16 cellular contexts compared by ENCODE assay signal in genomic region chr12:107594995-107595394, GRCh38.
DNase-seq lines count a peak whose midpoint lies in the region; ATAC-seq, FAIRE-seq and TF ChIP-seq lines count a peak whose summit lies in the region.
"Had no signal": no experiment of that assay in that cellular context is flagged by ENCODE, and none has a peak within 500 bp of the region (broad histone marks: within the 10 kb centered on the region; RNA-seq: fewer than 3 reads in every experiment).

No MANE protein-coding gene starts in this region.

- in situ Hi-C loops in IMR-90 (cut with MboI; ENCODE audit: low sequenced_read_pairs): no loop called here

- no peak overlapping the region for H3K4ac ChIP-seq in IMR-90 (ENCODE audit: low read depth, low read length)

- H3K4me3 ChIP-seq in IMR-90 (ENCODE audit: insufficient read depth, low read depth, low read length) (no peak overlapping the region), uterus (no peak overlapping the region), pancreas (no peak overlapping the region)

- H2BK120ac ChIP-seq in IMR-90 (ENCODE audit: low read depth, low read length): no peak overlapping the region

- H3K4me3 Mint-ChIP-seq in natural killer cell treated with Interleukin-12 subunit alpha and Interleukin-12 subunit beta and Interleukin-15 and Interleukin-18, amount 100 ng/mL, for 72 hours: no peak overlapping the region
- H3K4me3 Mint-ChIP-seq: CD8-positive, alpha-beta T cell had no signal

- no peak overlapping the region for H3K23ac ChIP-seq in IMR-90 (ENCODE audit: low read depth, low read length)

- H3K27ac ChIP-seq in IMR-90 (ENCODE audit: insufficient read depth, low read length): no peak overlapping the region
- H3K27ac ChIP-seq in uterus: no peak overlapping the region
- H3K27ac ChIP-seq in pancreas: no peak overlapping the region

- no CpG with 5 or more reads among the region's 3 CpGs for WGBS in IMR-90 (ENCODE audit: extremely low coverage in 2 of 2, insufficient read length in 1 of 2), 2 experiments
- 74 to 79% methylated on average over 3 of the region's 3 CpGs for WGBS in pancreas, 2 donors

- POLR2A ChIA-PET in IMR-90 (lab: Charles Lee; ENCODE audit: unreplicated experiment): no interaction called here

- no peak overlapping the region for H3K4me2 ChIP-seq in IMR-90 (ENCODE audit: low read depth, low read length)

- CTCF ChIA-PET in IMR-90 (lab: Yijun Ruan, JAX): no interaction called here

- H2AK5ac ChIP-seq in IMR-90 (ENCODE audit: low read depth, low read length): no peak overlapping the region

- no peak overlapping the region for H2BK20ac ChIP-seq in IMR-90 (ENCODE audit: low read depth, low read length)

- H3K36me3 ChIP-seq in IMR-90 (ENCODE audit: control insufficient read depth, insufficient read depth, low read length): no peaks in the 10 kb centered on the region
- H3K36me3 ChIP-seq in uterus: no peaks in the 10 kb centered on the region
- no peaks in the 10 kb centered on the region for H3K36me3 ChIP-seq in pancreas

- H4K20me1 ChIP-seq in IMR-90 (ENCODE audit: insufficient read depth, low read length): no peaks in the 10 kb centered on the region

- TF ChIP-seq RAD21 in IMR-90 (IDR thresholded peaks at IDR 0.05; ENCODE audit: low read length): no peak

- ATAC-seq in IMR-90 (ENCODE audit: low read depth) (peak; percentile 17; the same call in 1 of the 2 replicates), pancreas (no peak)
- no peak for ATAC-seq in natural killer cell treated with Interleukin-12 subunit alpha and Interleukin-12 subunit beta and Interleukin-15 and Interleukin-18, amount 100 ng/mL, for 72 hours
- ATAC-seq: CD8-positive, alpha-beta T cell had no signal

- H3K14ac ChIP-seq in IMR-90 (replicated peaks; ENCODE audit: low read depth, low read length): no peak overlapping the region

- H4K8ac ChIP-seq in IMR-90 (ENCODE audit: low read depth in 2 of 2, low read length in 2 of 2): no peak overlapping the region

- peaks cover 0 to 8% of the 10 kb centered on the region in 2 donors for H3K4me1 Mint-ChIP-seq in natural killer cell treated with Interleukin-12 subunit alpha and Interleukin-12 subunit beta and Interleukin-15 and Interleukin-18, amount 100 ng/mL, for 72 hours (ENCODE audit: low read depth in 2 of 2)

- no peak overlapping the region for H3K56ac ChIP-seq in IMR-90 (ENCODE audit: extremely low read depth, insufficient read depth, low read length)

- H3K9me3 ChIP-seq in IMR-90 (ENCODE audit: control insufficient read depth, insufficient read depth, low read length): no peaks in the 10 kb centered on the region; the same call in 1 of the 2 replicates
- H3K9me3 ChIP-seq in uterus: no peaks in the 10 kb centered on the region
- no peaks in the 10 kb centered on the region for H3K9me3 ChIP-seq in pancreas

- H4K91ac ChIP-seq in IMR-90 (ENCODE audit: insufficient read depth, low read depth, low read length): no peak overlapping the region

- no peak overlapping the region for H2BK5ac ChIP-seq in IMR-90 (ENCODE audit: low read depth, low read length, poor library complexity, severe bottlenecking)

- no peak overlapping the region for H3K9ac ChIP-seq in IMR-90 (ENCODE audit: low read depth, low read length)

- no peak overlapping the region for H2AK9ac ChIP-seq in IMR-90 (replicated peaks; ENCODE audit: low read depth, low read length, poor library complexity)

- TF ChIP-seq CTCF in IMR-90 (conservative IDR thresholded peaks at IDR 0.05; ENCODE audit: low read depth, low read length) (no peak), uterus (IDR thresholded peaks at IDR 0.05) (no peak), pancreas (IDR thresholded peaks at IDR 0.05) (no peak)

- BruUV-seq in IMR-90 (replicated peaks; lab: Mats Ljungman, UMichigan): no TSS peak

- H3K27me3 ChIP-seq in IMR-90 (ENCODE audit: control insufficient read depth, insufficient read depth, low read length) (no peaks in the 10 kb centered on the region), uterus (no peaks in the 10 kb centered on the region), pancreas (no peaks in the 10 kb centered on the region)

- no peak overlapping the region for H3K27ac Mint-ChIP-seq in natural killer cell treated with Interleukin-12 subunit alpha and Interleukin-12 subunit beta and Interleukin-15 and Interleukin-18, amount 100 ng/mL, for 72 hours
- H3K27ac Mint-ChIP-seq: CD8-positive, alpha-beta T cell had no signal

- no peaks in the 10 kb centered on the region; the same call in 1 of the 2 replicates for H3K4me1 ChIP-seq in IMR-90 (ENCODE audit: control insufficient read depth, insufficient read depth, low read length)
- H3K4me1 ChIP-seq in uterus: no peaks in the 10 kb centered on the region
- no peaks in the 10 kb centered on the region for H3K4me1 ChIP-seq in pancreas

- no peaks in the 10 kb centered on the region for H3K36me3 Mint-ChIP-seq in natural killer cell treated with Interleukin-12 subunit alpha and Interleukin-12 subunit beta and Interleukin-15 and Interleukin-18, amount 100 ng/mL, for 72 hours

- dilution Hi-C loops in IMR-90 (cut with HindIII; ENCODE audit: low sequenced_read_pairs, unreplicated experiment): no loop called here

- FAIRE-seq in pancreas (lab: Jason Lieb, UNC): no peak
- FAIRE-seq: D721Med, RCC 7860 had no signal

- DNase-seq in IMR-90 (peak; percentile 55), amniotic epithelial cell (ENCODE audit: low read depth) (peak; percentile 23), fibroblast of peridontal ligament (ENCODE audit: extremely low read depth) (peak; percentile 35), uterus (no peak), mesenteric fat pad (ENCODE audit: low spot score) (no peak), pancreas (no peak)
- DNase-seq in natural killer cell treated with Interleukin-12 subunit alpha and Interleukin-12 subunit beta and Interleukin-15 and Interleukin-18, amount 100 ng/mL, for 72 hours (ENCODE audit: low spot score): no peak
- DNase-seq: CD8-positive, alpha-beta T cell; DND-41; GOT3; NCI-H1417; NCI-H1930; NCI-H2171 treated with DMSO at 0.1 percent for 48 hours; NCI-H774 had no signal

- intact Hi-C loops in IMR-90 (cut with micrococcal nuclease) (no loop called here), uterus (cut with DNase I; ENCODE audit: low total_unique reads) (no loop called here), pancreas (cut with DNase I) (no loop called here)

- no peaks in the 10 kb centered on the region for H3K9me3 Mint-ChIP-seq in natural killer cell treated with Interleukin-12 subunit alpha and Interleukin-12 subunit beta and Interleukin-15 and Interleukin-18, amount 100 ng/mL, for 72 hours

- H3K18ac ChIP-seq in IMR-90 (ENCODE audit: low read depth, low read length): no peak overlapping the region

- no peaks in the 10 kb centered on the region for H3K79me1 ChIP-seq in IMR-90 (ENCODE audit: low read depth in 1 of 2, low read length in 2 of 2)

- no peak overlapping the region for H2BK15ac ChIP-seq in IMR-90 (ENCODE audit: low read depth, low read length)

- TF ChIP-seq POLR2A in IMR-90 (IDR thresholded peaks at IDR 0.05; ENCODE audit: low read depth, low read length) (no peak), uterus (IDR thresholded peaks at IDR 0.05) (no peak)

- H2AFZ ChIP-seq in IMR-90 (replicated peaks; ENCODE audit: low read length, poor library complexity): no peak overlapping the region

- no peak overlapping the region for H4K5ac ChIP-seq in IMR-90 (ENCODE audit: low read depth, low read length)

- H3K27me3 Mint-ChIP-seq in natural killer cell treated with Interleukin-12 subunit alpha and Interleukin-12 subunit beta and Interleukin-15 and Interleukin-18, amount 100 ng/mL, for 72 hours: no peaks in the 10 kb centered on the region

- no peaks in the 10 kb centered on the region for H3K9me1 ChIP-seq in IMR-90 (ENCODE audit: insufficient read depth, low read length)

TF ChIP-seq in IMR-90, 13 proteins besides CTCF, POLR2A, EP300 and RAD21:
- TF ChIP-seq FOS (IDR thresholded peaks at IDR 0.05; ENCODE audit: low read depth, low read length): no peak
- 0 out of 2 replicates have a peak, but pooled peaks have one; percentile 13 for TF ChIP-seq NFE2L2 (IDR thresholded peaks at IDR 0.05; ENCODE audit: low read depth, low read length)

Comparison
In these comparisons a context has a peak if more than half of its experiments do, and no peak if none do; other contexts are left out.
1. DNase-seq: peak in IMR-90 (single experiment), amniotic epithelial cell (single experiment) and fibroblast of peridontal ligament (single experiment); none in uterus (0 of 2), natural killer cell treated with Interleukin-12 subunit alpha and Interleukin-12 subunit beta and Interleukin-15 and Interleukin-18, amount 100 ng/mL, for 72 hours (single experiment), mesenteric fat pad (single experiment) and pancreas (0 of 6).